ENCODE assay signal across 1 cellular context in the genomic region with DNA sequence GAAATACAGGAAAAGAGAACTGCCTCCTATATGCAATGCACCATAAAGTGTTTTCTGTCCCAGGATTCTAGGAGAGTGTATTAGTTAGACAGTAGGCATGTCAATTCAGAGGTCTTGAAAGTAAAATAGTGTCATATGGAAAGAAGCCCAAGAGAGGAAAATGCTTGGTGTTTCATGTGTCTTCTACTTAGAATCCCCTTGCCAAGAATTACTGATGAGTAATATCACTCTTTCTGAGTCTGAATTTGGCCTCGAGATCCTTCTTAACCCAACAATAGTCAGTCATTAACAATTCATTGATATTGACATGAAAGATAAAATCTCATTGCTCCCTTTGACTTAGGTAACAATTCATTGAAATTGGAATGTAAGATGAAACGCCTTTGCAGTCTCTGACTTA.
TF ChIP-seq lines count a peak whose summit lies in the region.

No MANE protein-coding gene starts in this region.

TF ChIP-seq in H1, 55 proteins besides CTCF, POLR2A, EP300 and RAD21:
- TF ChIP-seq, protein P1, sequence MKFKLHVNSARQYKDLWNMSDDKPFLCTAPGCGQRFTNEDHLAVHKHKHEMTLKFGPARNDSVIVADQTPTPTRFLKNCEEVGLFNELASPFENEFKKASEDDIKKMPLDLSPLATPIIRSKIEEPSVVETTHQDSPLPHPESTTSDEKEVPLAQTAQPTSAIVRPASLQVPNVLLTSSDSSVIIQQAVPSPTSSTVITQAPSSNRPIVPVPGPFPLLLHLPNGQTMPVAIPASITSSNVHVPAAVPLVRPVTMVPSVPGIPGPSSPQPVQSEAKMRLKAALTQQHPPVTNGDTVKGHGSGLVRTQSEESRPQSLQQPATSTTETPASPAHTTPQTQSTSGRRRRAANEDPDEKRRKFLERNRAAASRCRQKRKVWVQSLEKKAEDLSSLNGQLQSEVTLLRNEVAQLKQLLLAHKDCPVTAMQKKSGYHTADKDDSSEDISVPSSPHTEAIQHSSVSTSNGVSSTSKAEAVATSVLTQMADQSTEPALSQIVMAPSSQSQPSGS (IDR thresholded peaks at IDR 0.05; ENCODE audit: low read length), result no peak
- TF ChIP-seq JUND (IDR thresholded peaks at IDR 0.05; ENCODE audit: low read length), result no peak
- TF ChIP-seq SP1 (IDR thresholded peaks at IDR 0.05; ENCODE audit: low read depth, low read length), result no peak
- TF ChIP-seq RNF2 (IDR thresholded peaks at IDR 0.05; ENCODE audit: borderline replicate concordance, low read depth, low read length, missing control alignments, poor library complexity, severe bottlenecking), result no peak
- no peak for TF ChIP-seq BCL11A (IDR thresholded peaks at IDR 0.05; ENCODE audit: low read depth in 2 of 2, low read length in 2 of 2)
- no peak for TF ChIP-seq SAP30 (IDR thresholded peaks at IDR 0.05; ENCODE audit: insufficient read depth, insufficient replicate concordance, low read length)
- no peak for TF ChIP-seq BACH1 (IDR thresholded peaks at IDR 0.05; ENCODE audit: low read length)
- TF ChIP-seq FOSL1 (IDR thresholded peaks at IDR 0.05; ENCODE audit: insufficient read depth, low read depth, low read length), result no peak
- no peak for TF ChIP-seq EZH2 (IDR thresholded peaks at IDR 0.05; ENCODE audit: low read depth, low read length, severe bottlenecking)
- no peak for TF ChIP-seq USF2 (IDR thresholded peaks at IDR 0.05; ENCODE audit: low read length)
- no peak for TF ChIP-seq POU5F1 (IDR thresholded peaks at IDR 0.05; ENCODE audit: low read depth, low read length)
- no peak for TF ChIP-seq GTF2F1 (IDR thresholded peaks at IDR 0.05; ENCODE audit: borderline replicate concordance, low read depth, low read length)
- TF ChIP-seq ASH2L (IDR thresholded peaks at IDR 0.05; ENCODE audit: low read length), result no peak
- no peak for TF ChIP-seq EGR1 (IDR thresholded peaks at IDR 0.05; ENCODE audit: borderline replicate concordance, low read depth, low read length)
- no peak for TF ChIP-seq KDM1A (IDR thresholded peaks at IDR 0.05; ENCODE audit: borderline replicate concordance, low read length)
- TF ChIP-seq CEBPB (IDR thresholded peaks at IDR 0.05; ENCODE audit: low read depth, low read length), result no peak
- no peak for TF ChIP-seq TCF12 (IDR thresholded peaks at IDR 0.05; ENCODE audit: low read depth, low read length)
- no peak for TF ChIP-seq NANOG (IDR thresholded peaks at IDR 0.05; ENCODE audit: insufficient read depth, low read depth, low read length, poor library complexity, severe bottlenecking)
